1 cellular context compared by ENCODE assay signal in the genomic region with DNA sequence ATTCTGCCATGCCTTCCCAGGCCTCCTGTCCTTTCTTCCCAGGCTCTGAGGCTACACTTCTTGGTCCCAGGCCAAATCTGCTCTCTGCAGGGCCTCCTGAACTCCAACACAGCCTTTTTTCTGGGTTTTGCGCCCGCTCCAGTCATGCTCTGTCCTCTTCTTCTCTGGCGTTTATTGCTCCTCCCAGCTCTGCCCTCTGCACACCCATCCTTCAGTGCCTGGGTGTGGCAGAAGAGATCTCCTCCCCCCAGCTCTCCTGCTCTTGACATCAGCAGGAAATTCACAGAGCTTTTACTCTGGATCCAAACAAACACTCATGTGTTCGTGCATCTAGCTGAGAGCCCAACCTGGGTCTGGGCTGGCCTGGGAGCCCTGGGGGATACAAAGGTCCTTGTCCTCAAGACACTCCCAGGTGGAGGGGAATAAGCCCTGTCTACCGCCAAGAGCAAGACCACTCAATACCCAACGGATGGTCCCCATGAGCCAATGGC.
TF ChIP-seq lines count a peak whose summit lies in the region.

No MANE protein-coding gene starts in this region.

TF ChIP-seq in IMR-90, 13 proteins besides CTCF, POLR2A, EP300 and RAD21 (continued from another document):
- TF ChIP-seq CEBPB (IDR thresholded peaks at IDR 0.05; ENCODE audit: low read depth, low read length): no peak
- TF ChIP-seq SMC3 (IDR thresholded peaks at IDR 0.05; ENCODE audit: low read depth, low read length): no peak
- TF ChIP-seq CHD1 (IDR thresholded peaks at IDR 0.05; ENCODE audit: low read depth, low read length): no peak
- no peak for TF ChIP-seq RCOR1 (IDR thresholded peaks at IDR 0.05; ENCODE audit: insufficient replicate concordance, low read length)
